1 cellular context compared by ENCODE assay signal in genomic region chr16:82452002-82452741, GRCh38.
TF ChIP-seq lines count a peak whose summit lies in the region.

No MANE protein-coding gene starts in this region.

TF ChIP-seq in HepG2, 621 proteins besides CTCF, POLR2A, EP300 and RAD21 (continued from another document):
- TF ChIP-seq, protein P1, sequence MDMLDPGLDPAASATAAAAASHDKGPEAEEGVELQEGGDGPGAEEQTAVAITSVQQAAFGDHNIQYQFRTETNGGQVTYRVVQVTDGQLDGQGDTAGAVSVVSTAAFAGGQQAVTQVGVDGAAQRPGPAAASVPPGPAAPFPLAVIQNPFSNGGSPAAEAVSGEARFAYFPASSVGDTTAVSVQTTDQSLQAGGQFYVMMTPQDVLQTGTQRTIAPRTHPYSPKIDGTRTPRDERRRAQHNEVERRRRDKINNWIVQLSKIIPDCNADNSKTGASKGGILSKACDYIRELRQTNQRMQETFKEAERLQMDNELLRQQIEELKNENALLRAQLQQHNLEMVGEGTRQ (IDR thresholded peaks at IDR 0.05; ENCODE audit: low read depth, low read length), result no peak
- TF ChIP-seq, protein P1 (CRISPR knock-in tag; IDR thresholded peaks at IDR 0.05; ENCODE audit: borderline replicate concordance), result no peak
- TF ChIP-seq ZNF616 (CRISPR knock-in tag; IDR thresholded peaks at IDR 0.05; ENCODE audit: low read depth) (no peak), ZFY (CRISPR knock-in tag; IDR thresholded peaks at IDR 0.05) (no peak), ZNF577 (CRISPR knock-in tag; IDR thresholded peaks at IDR 0.05; ENCODE audit: borderline replicate concordance, low read depth) (no peak)
